ENCODE assay signal across 8 cellular contexts in the genomic region with DNA sequence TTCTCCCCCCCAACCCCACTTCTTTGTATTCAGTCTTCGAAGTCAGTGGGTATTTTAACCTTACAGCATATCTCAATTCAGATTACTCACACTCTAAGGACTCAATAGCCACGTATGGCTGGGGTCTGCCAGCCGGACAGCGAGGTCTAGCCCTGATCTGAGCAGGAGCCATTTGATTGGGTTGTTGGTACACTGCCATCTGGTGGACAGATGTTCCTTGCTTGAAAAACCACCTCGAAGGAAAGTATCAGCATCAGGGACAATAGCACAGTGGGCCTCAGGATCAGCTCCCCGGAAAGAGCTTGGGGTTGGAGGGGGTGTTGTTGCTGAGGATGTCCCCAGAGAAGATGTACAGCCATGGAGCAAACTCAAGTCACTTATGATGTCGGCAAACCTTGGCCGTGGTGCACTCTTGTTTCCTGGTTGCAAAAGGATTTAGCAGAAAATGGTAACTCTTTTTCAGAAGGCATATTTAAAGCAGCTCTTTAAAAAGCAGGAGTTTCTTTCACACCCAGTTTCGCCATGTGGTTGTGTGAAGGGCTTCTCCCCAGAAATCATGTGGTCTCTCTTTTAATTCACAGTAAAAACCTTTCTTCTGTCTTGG. TPM values are rescaled to one million over a fixed set of nuclear protein-coding genes. Genes with fewer than 3 reads are reported as not detected.
A peak's percentile ranks its signal among the peaks of the same experiment; 100 is the strongest.
DNase-seq lines count a peak whose midpoint lies in the region; ATAC-seq and TF ChIP-seq lines count a peak whose summit lies in the region.

No MANE protein-coding gene starts in this region.

- H3K79me2 ChIP-seq in SU-DHL-6 (ENCODE audit: insufficient read depth, low read length): no peaks in the 10 kb centered on the region

- H3K27ac ChIP-seq in SU-DHL-6 (ENCODE audit: low read depth, low read length): no peak overlapping the region

- H3K9me2 ChIP-seq in SU-DHL-6 (replicated peaks; ENCODE audit: insufficient read depth, low read length): no peaks in the 10 kb centered on the region

- H3K4me3 ChIP-seq in SU-DHL-6 (ENCODE audit: insufficient read depth, low read length, poor library complexity, severe bottlenecking) (no peak overlapping the region), adipocyte (ENCODE audit: low read length) (no peak overlapping the region), retinal pigment epithelial cell (ENCODE audit: low read length) (no peak overlapping the region)

- ATAC-seq in left cardiac atrium (peak; percentile 76 to 77), GM19455 (IDR thresholded peaks at IDR 0.05; ENCODE audit: unreplicated experiment) (no peak)

- H3K4me1 ChIP-seq in adipocyte (ENCODE audit: control insufficient read depth, insufficient read depth, low read length): no peaks in the 10 kb centered on the region

- H3K36me3 ChIP-seq in SU-DHL-6 (ENCODE audit: low read length): no peaks in the 10 kb centered on the region
- no peaks in the 10 kb centered on the region for H3K36me3 ChIP-seq in adipocyte (ENCODE audit: control insufficient read depth, insufficient read depth, low read length, severe bottlenecking)

- H3K27me3 ChIP-seq in SU-DHL-6 (ENCODE audit: low read length) (no peaks in the 10 kb centered on the region), adipocyte (replicated peaks; ENCODE audit: control insufficient read depth, insufficient read depth, low read length) (peaks cover 70% of the 10 kb centered on the region)

- no peak overlapping the region for H3K4me2 ChIP-seq in SU-DHL-6 (ENCODE audit: low read depth, low read length, poor library complexity, severe bottlenecking)

- H3K9ac ChIP-seq in SU-DHL-6 (ENCODE audit: low read length): no peak overlapping the region
- no peak overlapping the region for H3K9ac ChIP-seq in adipocyte (ENCODE audit: low read length)

- DNase-seq in AG08395 (ENCODE audit: low spot score) (peak; percentile 84), GM19238 (ENCODE audit: insufficient read length, low spot score) (peak; percentile 58), MV-4-11 (lab: John Stamatoyannopoulos, UW) (peak; percentile 65), adipocyte (ENCODE audit: low read depth) (peak; percentile 80), left cardiac atrium (peak; percentile 65), retinal pigment epithelial cell (ENCODE audit: low read depth) (peak; percentile 16)

- H2AFZ ChIP-seq in SU-DHL-6 (ENCODE audit: low read depth, low read length, severe bottlenecking): no peak overlapping the region

- no peaks in the 10 kb centered on the region for H3F3A ChIP-seq in SU-DHL-6 (ENCODE audit: insufficient read depth)

- no peaks in the 10 kb centered on the region for H3K9me3 ChIP-seq in SU-DHL-6 (ENCODE audit: insufficient read depth, low read length)
- H3K9me3 ChIP-seq in adipocyte (ENCODE audit: control insufficient read depth, low read length): no peaks in the 10 kb centered on the region

- intact Hi-C loops in left cardiac atrium (cut with DNase I): loop anchor here (2.0 to 5.0 kb wide), 4 partner anchors 152 to 319 kb away; no protein-coding TSS in a partner anchor

- TF ChIP-seq CTCF in SU-DHL-6 (IDR thresholded peaks at IDR 0.05; ENCODE audit: insufficient read depth, low read length, poor library complexity, severe bottlenecking): peak; percentile 56
- TF ChIP-seq CTCF in retinal pigment epithelial cell (conservative IDR thresholded peaks at IDR 0.05; ENCODE audit: low read depth, low read length): peak; percentile 82

- H4K20me1 ChIP-seq in SU-DHL-6 (ENCODE audit: low read depth, low read length): no peaks in the 10 kb centered on the region

RNA-seq across cellular contexts. Expression of gene KCNMB1, which starts 31.7 kb away (rescaled TPM):
- 1 to 10 TPM; 2.2 to 6.0 TPM for total RNA-seq in left cardiac atrium

Comparison
In these comparisons a context has a peak if more than half of its experiments do, and no peak if none do; other contexts are left out.
1. DNase-seq: peak in every context shown above with its lines; median percentile 84 in AG08395; 80 in adipocyte; 65 in MV-4-11; 65 in left cardiac atrium; 58 in GM19238; 16 in retinal pigment epithelial cell.